19 cellular contexts compared by ENCODE assay signal in the genomic region with DNA sequence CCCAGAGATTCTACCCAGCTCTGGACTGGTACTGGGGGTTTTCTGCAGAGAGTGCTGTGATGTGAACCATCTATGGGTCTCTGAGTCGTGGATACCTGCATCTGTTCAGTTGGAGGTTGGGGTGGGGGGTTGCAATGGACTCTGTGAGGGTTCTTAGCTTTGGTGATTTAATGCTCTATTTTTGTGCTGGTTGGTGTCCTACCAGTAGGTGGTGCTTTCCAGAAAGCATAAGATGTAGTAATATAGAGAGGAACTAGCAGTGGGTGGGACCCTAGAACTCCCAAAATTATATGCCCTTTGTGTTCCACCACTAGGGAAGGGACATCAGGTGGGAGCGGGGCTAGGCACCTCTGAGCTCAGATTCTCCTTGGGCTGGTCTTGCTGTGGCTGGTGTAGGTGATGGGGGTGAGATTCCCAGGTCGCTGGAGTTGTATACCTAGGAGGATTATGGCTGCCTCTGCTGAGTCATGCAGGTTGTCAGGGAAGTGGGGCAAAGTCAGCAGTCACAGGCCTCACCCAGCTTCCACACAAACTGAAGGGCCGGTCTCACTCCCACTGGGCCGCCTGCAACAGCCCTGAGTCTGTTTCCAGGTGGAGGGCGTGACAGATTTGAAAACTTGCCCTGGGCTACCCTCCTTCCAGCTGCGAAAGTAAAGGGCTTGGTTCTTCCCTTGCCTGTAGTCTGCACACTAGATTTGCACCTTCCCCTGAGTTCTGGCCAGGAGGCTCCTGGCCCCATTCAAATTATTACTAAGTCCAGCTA.
A peak's percentile ranks its signal among the peaks of the same experiment; 100 is the strongest.
DNase-seq lines count a peak whose midpoint lies in the region; ATAC-seq and TF ChIP-seq lines count a peak whose summit lies in the region.
"Had no signal": no experiment of that assay in that cellular context is flagged by ENCODE, and none has a peak within 500 bp of the region (broad histone marks: within the 10 kb centered on the region; RNA-seq: fewer than 3 reads in every experiment).

No MANE protein-coding gene starts in this region.

- H3K36me3 ChIP-seq in mucosa of descending colon (ENCODE audit: low read depth): no peaks in the 10 kb centered on the region
- H3K36me3 ChIP-seq: adrenal gland had no signal

- in situ Hi-C loops in ACHN (cut with HindIII; ENCODE audit: low pct_ligation_motif_present, low pct_unique_long_range_greater_than_20kb, low sequenced_read_pairs): no loop called here

- no peak overlapping the region for H3K4me3 ChIP-seq in mucosa of descending colon
- H3K4me3 ChIP-seq: adrenal gland had no signal

- H3K4me1 ChIP-seq in mucosa of descending colon (ENCODE audit: low read depth): no peaks in the 10 kb centered on the region
- H3K4me1 ChIP-seq: adrenal gland had no signal

- no peak for TF ChIP-seq CTCF in mucosa of descending colon (IDR thresholded peaks at IDR 0.05)

- intact Hi-C loops in mucosa of descending colon (cut with DNase I, micrococcal nuclease): no loop called here

- peaks cover 19% of the 10 kb centered on the region for H3K9me3 ChIP-seq in mucosa of descending colon
- H3K9me3 ChIP-seq: adrenal gland had no signal

- ATAC-seq in esophagus mucosa: peak; percentile 95
- no peak for ATAC-seq in GM18498 (IDR thresholded peaks at IDR 0.05; ENCODE audit: unreplicated experiment)
- ATAC-seq in GM18511 (IDR thresholded peaks at IDR 0.05; ENCODE audit: unreplicated experiment): no peak
- ATAC-seq in HG03097 (IDR thresholded peaks at IDR 0.05; ENCODE audit: low FRiP score, unreplicated experiment): no peak
- no peak for ATAC-seq in mucosa of descending colon
- ATAC-seq: left ventricle myocardium superior had no signal

- peak; percentile 1 for DNase-seq in ACHN
- DNase-seq in HT-29 (ENCODE audit: low spot score): peak; percentile 17
- DNase-seq in OCI-M1 (lab: John Stamatoyannopoulos, UW): peak; percentile 12
- no peak for DNase-seq in mucosa of descending colon
- DNase-seq: activated gamma-delta T cell treated with Interleukin-2 at 50 U/mL for 16 hours; adrenal gland; CD8-positive, alpha-beta memory T cell; central memory CD4-positive, alpha-beta T cell; immature natural killer cell; left ventricle myocardium superior; MV-4-11; NCI-H187 treated with DMSO at 0.1 percent for 48 hours; NCI-H345; NK-92 treated with Interleukin-12 subunit alpha and Interleukin-12 subunit beta, amount 100 ng/mL, for 24 hours; occipital lobe had no signal

Comparison
In these comparisons a context has a peak if more than half of its experiments do, and no peak if none do; other contexts are left out.
1. DNase-seq: peak in ACHN (single experiment), HT-29 (single experiment) and OCI-M1 (single experiment); none in mucosa of descending colon (0 of 3).